In the genomic region with DNA sequence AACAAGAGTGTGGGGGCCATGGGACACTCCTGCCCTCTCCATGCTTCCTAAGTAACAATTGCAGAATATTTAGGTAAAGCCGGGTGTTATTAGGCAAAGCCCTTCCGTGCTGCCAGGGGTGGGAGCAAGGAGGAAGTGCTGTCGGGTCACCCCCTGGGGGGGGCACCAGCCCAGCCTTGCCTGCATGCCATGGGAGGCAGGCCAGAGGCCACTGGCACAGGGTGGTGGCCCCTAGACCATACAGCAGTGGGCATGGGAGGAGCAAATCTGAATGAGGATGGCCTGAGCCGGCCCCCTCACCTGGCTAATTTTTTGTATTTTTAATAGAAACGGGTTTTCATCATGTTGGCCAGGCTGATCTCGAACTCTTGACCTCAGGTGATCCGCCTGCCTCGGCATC, we compare ENCODE assay signal across 29 cellular contexts.
"Had no signal": no experiment of that assay in that cellular context is flagged by ENCODE, and none has a peak within 500 bp of the region (broad histone marks: within the 10 kb centered on the region; RNA-seq: fewer than 3 reads in every experiment).

No MANE protein-coding gene starts in this region.

- FAIRE-seq: urothelium cell line had no signal

- H3K27ac Mint-ChIP-seq: stimulated activated effector memory CD8-positive, alpha-beta T cell treated with anti-CD3 and anti-CD28 coated beads, Interleukin-12 subunit alpha, Interleukin-12 subunit beta, amount 100 ng/mL, for 72 hours; stimulated activated memory B cell treated with anti-CD40 and anti-IgM and Interleukin-4, amounts not matched to agents 10 μg/mL and 1 μg/mL and 100 μg/mL, for 72 hours; stimulated activated naive B cell treated with anti-CD40 and anti-IgM and Interleukin-4, amounts not matched to agents 10 μg/mL and 1 μg/mL and 100 μg/mL, for 72 hours; stimulated activated naive CD8-positive, alpha-beta T cell treated with anti-CD3 and anti-CD28 coated beads, Interleukin-15, amount 100 ng/mL, for 72 hours; stimulated activated naive CD8-positive, alpha-beta T cell treated with anti-CD3 and anti-CD28 coated beads, Interleukin-15, Interleukin-2, amounts not matched to agents 100 ng/mL and 50 ng/mL, for 24 hours; type B pancreatic cell had no signal

- H3K4me3 ChIP-seq: stomach, suprapubic skin, testis, thoracic aorta, thyroid gland, tibial artery, tibial nerve, transverse colon, upper lobe of left lung, upper lobe of right lung, uterus, vagina had no signal

- H3K36me3 Mint-ChIP-seq: stimulated activated effector memory CD8-positive, alpha-beta T cell treated with anti-CD3 and anti-CD28 coated beads, Interleukin-12 subunit alpha, Interleukin-12 subunit beta, amount 100 ng/mL, for 72 hours; stimulated activated memory B cell treated with anti-CD40 and anti-IgM and Interleukin-4, amounts not matched to agents 10 μg/mL and 1 μg/mL and 100 μg/mL, for 72 hours; stimulated activated naive B cell treated with anti-CD40 and anti-IgM and Interleukin-4, amounts not matched to agents 10 μg/mL and 1 μg/mL and 100 μg/mL, for 72 hours; type B pancreatic cell had no signal

- H3K9me3 ChIP-seq: suprapubic skin, testis, thoracic aorta, thyroid gland, tibial artery, tibial nerve, transverse colon, upper lobe of left lung, upper lobe of right lung, uterus, vagina had no signal

- H3K36me3 ChIP-seq: stomach, suprapubic skin, thoracic aorta, thyroid gland, tibial artery, tibial nerve, transverse colon, upper lobe of left lung, upper lobe of right lung, uterus, vagina had no signal

- H3K27ac ChIP-seq: stomach, suprapubic skin, testis, thoracic aorta, thyroid gland, tibial artery, tibial nerve, transverse colon, upper lobe of left lung, upper lobe of right lung, uterus, vagina had no signal

- H3K27me3 ChIP-seq: stomach, suprapubic skin, testis, thyroid gland, tibial artery, tibial nerve, transverse colon, upper lobe of left lung, upper lobe of right lung, uterus, vagina had no signal

- H3K4me3 Mint-ChIP-seq: stimulated activated effector memory CD8-positive, alpha-beta T cell treated with anti-CD3 and anti-CD28 coated beads, Interleukin-12 subunit alpha, Interleukin-12 subunit beta, amount 100 ng/mL, for 72 hours; stimulated activated memory B cell treated with anti-CD40 and anti-IgM and Interleukin-4, amounts not matched to agents 10 μg/mL and 1 μg/mL and 100 μg/mL, for 72 hours; stimulated activated naive B cell treated with anti-CD40 and anti-IgM and Interleukin-4, amounts not matched to agents 10 μg/mL and 1 μg/mL and 100 μg/mL, for 72 hours; stimulated activated naive CD8-positive, alpha-beta T cell treated with anti-CD3 and anti-CD28 coated beads, Interleukin-15, amount 100 ng/mL, for 72 hours; stimulated activated naive CD8-positive, alpha-beta T cell treated with anti-CD3 and anti-CD28 coated beads, Interleukin-15, Interleukin-2, amounts not matched to agents 100 ng/mL and 50 ng/mL, for 24 hours; type B pancreatic cell had no signal

- DNase-seq: stimulated activated CD4-positive, alpha-beta T cell treated with anti-CD3 and anti-CD28 coated beads, Interleukin-2, amount 100 ng/mL, for 48 hours; stimulated activated CD4-positive, alpha-beta T cell treated with anti-CD3 and anti-CD28 coated beads, Interleukin-4, amount 100 ng/mL, for 1 hour; stimulated activated CD4-positive, alpha-beta T cell treated with anti-CD3 and anti-CD28 coated beads, Interleukin-4, amount 100 ng/mL, for 24 hours; stimulated activated CD4-positive, alpha-beta T cell treated with anti-CD3 and anti-CD28 coated beads, Interleukin-4, amount 100 ng/mL, for 4 hours; stimulated activated CD8-positive, alpha-beta memory T cell treated with anti-CD3 and anti-CD28 coated beads, Interleukin-4, amount 100 ng/mL, for 48 hours; stimulated activated naive B cell treated with anti-CD40 and anti-IgM and Interleukin-4, amounts not matched to agents 10 μg/mL and 1 μg/mL and 100 μg/mL, for 72 hours; stimulated activated naive CD4-positive, alpha-beta T cell; stimulated activated naive CD4-positive, alpha-beta T cell treated with Interleukin-2 at 50 U/mL for 16 hours; stimulated activated naive CD8-positive, alpha-beta T cell treated with anti-CD3 and anti-CD28 coated beads, Interleukin-15, amount 100 ng/mL, for 72 hours; stimulated activated naive CD8-positive, alpha-beta T cell treated with anti-CD3 and anti-CD28 coated beads, Interleukin-15, Interleukin-2, amounts not matched to agents 100 U/mL and 50 U/mL, for 24 hours; stomach; substantia nigra; testis; thyroid gland; tibial artery; transverse colon; trophoblast cell; upper lobe of left lung; upper lobe of right lung; uterus had no signal

- ATAC-seq: stimulated activated effector memory CD8-positive, alpha-beta T cell treated with anti-CD3 and anti-CD28 coated beads, Interleukin-12 subunit alpha, Interleukin-12 subunit beta, amount 100 ng/mL, for 72 hours; stimulated activated naive B cell treated with anti-CD40 and anti-IgM and Interleukin-4, amounts not matched to agents 10 μg/mL and 1 μg/mL and 100 μg/mL, for 72 hours; stimulated activated naive CD8-positive, alpha-beta T cell treated with anti-CD3 and anti-CD28 coated beads, Interleukin-15, amount 100 ng/mL, for 72 hours; stimulated activated naive CD8-positive, alpha-beta T cell treated with anti-CD3 and anti-CD28 coated beads, Interleukin-15, Interleukin-2, amounts not matched to agents 100 U/mL and 50 U/mL, for 24 hours had no signal

- H3K4me1 ChIP-seq: stomach, suprapubic skin, thyroid gland, tibial artery, tibial nerve, transverse colon, upper lobe of left lung, upper lobe of right lung, uterus, vagina had no signal

- H3K27me3 Mint-ChIP-seq: stimulated activated memory B cell treated with anti-CD40 and anti-IgM and Interleukin-4, amounts not matched to agents 10 μg/mL and 1 μg/mL and 100 μg/mL, for 72 hours; stimulated activated naive B cell treated with anti-CD40 and anti-IgM and Interleukin-4, amounts not matched to agents 10 μg/mL and 1 μg/mL and 100 μg/mL, for 72 hours; stimulated activated naive CD8-positive, alpha-beta T cell treated with anti-CD3 and anti-CD28 coated beads, Interleukin-15, amount 100 ng/mL, for 72 hours; stimulated activated naive CD8-positive, alpha-beta T cell treated with anti-CD3 and anti-CD28 coated beads, Interleukin-15, Interleukin-2, amounts not matched to agents 100 ng/mL and 50 ng/mL, for 24 hours; type B pancreatic cell had no signal

- H3K4me1 Mint-ChIP-seq: stimulated activated effector memory CD8-positive, alpha-beta T cell treated with anti-CD3 and anti-CD28 coated beads, Interleukin-12 subunit alpha, Interleukin-12 subunit beta, amount 100 ng/mL, for 72 hours; stimulated activated memory B cell treated with anti-CD40 and anti-IgM and Interleukin-4, amounts not matched to agents 10 μg/mL and 1 μg/mL and 100 μg/mL, for 72 hours; stimulated activated naive B cell treated with anti-CD40 and anti-IgM and Interleukin-4, amounts not matched to agents 10 μg/mL and 1 μg/mL and 100 μg/mL, for 72 hours; stimulated activated naive CD8-positive, alpha-beta T cell treated with anti-CD3 and anti-CD28 coated beads, Interleukin-15, amount 100 ng/mL, for 72 hours had no signal

- H3K9me3 Mint-ChIP-seq: type B pancreatic cell had no signal
